ENCODE assay signal across 2 cellular contexts in genomic region chr9:110573305-110573704, GRCh38.
TF ChIP-seq lines count a peak whose summit lies in the region.

No MANE protein-coding gene starts in this region.

TF ChIP-seq in GM23338, 12 proteins besides CTCF, POLR2A, EP300 and RAD21:
- TF ChIP-seq ETS1 (IDR thresholded peaks at IDR 0.05), result no peak
- no peak for TF ChIP-seq EZH2phosphoT487 (IDR thresholded peaks at IDR 0.05; ENCODE audit: unreplicated experiment)

TF ChIP-seq in IMR-90, 13 proteins besides CTCF, POLR2A, EP300 and RAD21:
- TF ChIP-seq, protein P1, sequence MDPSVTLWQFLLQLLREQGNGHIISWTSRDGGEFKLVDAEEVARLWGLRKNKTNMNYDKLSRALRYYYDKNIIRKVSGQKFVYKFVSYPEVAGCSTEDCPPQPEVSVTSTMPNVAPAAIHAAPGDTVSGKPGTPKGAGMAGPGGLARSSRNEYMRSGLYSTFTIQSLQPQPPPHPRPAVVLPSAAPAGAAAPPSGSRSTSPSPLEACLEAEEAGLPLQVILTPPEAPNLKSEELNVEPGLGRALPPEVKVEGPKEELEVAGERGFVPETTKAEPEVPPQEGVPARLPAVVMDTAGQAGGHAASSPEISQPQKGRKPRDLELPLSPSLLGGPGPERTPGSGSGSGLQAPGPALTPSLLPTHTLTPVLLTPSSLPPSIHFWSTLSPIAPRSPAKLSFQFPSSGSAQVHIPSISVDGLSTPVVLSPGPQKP (IDR thresholded peaks at IDR 0.05; ENCODE audit: borderline replicate concordance, low read depth, low read length), result no peak
- no peak for TF ChIP-seq CEBPB (IDR thresholded peaks at IDR 0.05; ENCODE audit: low read depth, low read length)
- TF ChIP-seq RCOR1 (IDR thresholded peaks at IDR 0.05; ENCODE audit: insufficient replicate concordance, low read length), result no peak
- no peak for TF ChIP-seq MXI1 (IDR thresholded peaks at IDR 0.05; ENCODE audit: borderline replicate concordance, low read depth, low read length)
TF ChIP-seq in IMR-90: peak in this region for 0.
